ENCODE assay signal across 1 cellular context in the genomic region with DNA sequence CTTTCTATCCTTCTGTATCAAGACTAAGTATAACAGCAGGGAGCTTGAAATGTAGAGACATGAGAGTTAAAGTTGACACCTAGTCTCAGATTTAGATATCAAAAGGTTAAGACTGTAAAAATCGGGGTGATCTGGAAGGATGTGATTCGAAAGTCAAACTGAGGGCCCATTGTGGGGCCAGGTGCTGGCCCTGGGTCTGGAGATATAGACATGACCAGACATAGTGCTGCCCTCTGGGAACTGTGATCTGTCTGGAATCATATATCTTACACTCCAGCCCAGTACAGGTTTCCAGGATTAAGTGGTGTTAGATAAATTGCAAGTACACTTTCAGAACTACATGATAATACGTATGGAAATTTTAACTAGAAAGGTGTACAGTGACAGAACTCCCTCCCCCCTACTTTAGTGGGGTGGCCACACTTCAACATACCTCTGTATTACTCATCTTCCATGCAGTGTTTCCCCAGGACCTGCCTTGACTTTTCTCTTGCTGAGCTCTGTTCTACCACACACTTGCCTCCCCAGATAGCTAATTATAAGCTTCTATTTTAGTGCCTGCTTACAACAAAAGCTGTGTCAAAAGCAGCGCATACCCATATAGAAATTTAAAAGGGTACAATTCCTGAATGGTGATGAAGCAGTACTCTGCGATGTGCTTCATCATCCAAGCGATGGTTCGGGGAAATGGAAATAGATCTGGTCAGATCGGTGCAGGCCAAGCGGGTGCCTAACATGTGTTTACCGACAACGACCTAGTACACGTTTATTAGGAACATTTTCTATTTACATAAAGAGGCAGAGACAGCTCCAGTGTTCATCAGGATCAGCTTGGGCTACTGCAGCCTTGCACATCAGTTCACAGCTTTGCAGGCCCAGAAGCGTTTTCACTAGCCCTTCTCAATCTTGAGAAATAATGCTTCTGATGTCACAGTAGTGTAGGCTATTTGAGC.
TF ChIP-seq lines count a peak whose summit lies in the region.

No MANE protein-coding gene starts in this region.

TF ChIP-seq in K562, 482 proteins besides CTCF, POLR2A, EP300 and RAD21 (continued from another document):
- peak; percentile 34; the same call in 1 of the 2 replicates for TF ChIP-seq NCOR1 (IDR thresholded peaks at IDR 0.05)
- TF ChIP-seq, protein P1, sequence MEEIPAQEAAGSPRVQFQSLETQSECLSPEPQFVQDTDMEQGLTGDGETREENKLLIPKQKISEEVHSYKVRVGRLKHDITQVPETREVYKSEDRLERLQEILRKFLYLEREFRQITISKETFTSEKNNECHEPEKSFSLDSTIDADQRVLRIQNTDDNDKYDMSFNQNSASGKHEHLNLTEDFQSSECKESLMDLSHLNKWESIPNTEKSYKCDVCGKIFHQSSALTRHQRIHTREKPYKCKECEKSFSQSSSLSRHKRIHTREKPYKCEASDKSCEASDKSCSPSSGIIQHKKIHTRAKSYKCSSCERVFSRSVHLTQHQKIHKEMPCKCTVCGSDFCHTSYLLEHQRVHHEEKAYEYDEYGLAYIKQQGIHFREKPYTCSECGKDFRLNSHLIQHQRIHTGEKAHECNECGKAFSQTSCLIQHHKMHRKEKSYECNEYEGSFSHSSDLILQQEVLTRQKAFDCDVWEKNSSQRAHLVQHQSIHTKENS (CRISPR knock-in tag; IDR thresholded peaks at IDR 0.05): no peak
- peak; percentile 56 for TF ChIP-seq CBFA2T2 (conservative IDR thresholded peaks at IDR 0.05)
- no peak for TF ChIP-seq NR2C1 (IDR thresholded peaks at IDR 0.05)
- no peak for TF ChIP-seq NR2C1 (tag; IDR thresholded peaks at IDR 0.05)
- TF ChIP-seq MYC (IDR thresholded peaks at IDR 0.05; ENCODE audit: low read depth, low read length): no peak
- TF ChIP-seq MYC (CRISPR knock-in tag; IDR thresholded peaks at IDR 0.05; ENCODE audit: borderline replicate concordance, low read depth): no peak
- no peak for TF ChIP-seq LCOR (CRISPR knock-in tag; IDR thresholded peaks at IDR 0.05)
- TF ChIP-seq, protein P2, sequence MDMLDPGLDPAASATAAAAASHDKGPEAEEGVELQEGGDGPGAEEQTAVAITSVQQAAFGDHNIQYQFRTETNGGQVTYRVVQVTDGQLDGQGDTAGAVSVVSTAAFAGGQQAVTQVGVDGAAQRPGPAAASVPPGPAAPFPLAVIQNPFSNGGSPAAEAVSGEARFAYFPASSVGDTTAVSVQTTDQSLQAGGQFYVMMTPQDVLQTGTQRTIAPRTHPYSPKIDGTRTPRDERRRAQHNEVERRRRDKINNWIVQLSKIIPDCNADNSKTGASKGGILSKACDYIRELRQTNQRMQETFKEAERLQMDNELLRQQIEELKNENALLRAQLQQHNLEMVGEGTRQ (CRISPR knock-in tag; IDR thresholded peaks at IDR 0.05): no peak
